Comparison of ENCODE assay signal across 35 cellular contexts in the genomic region with DNA sequence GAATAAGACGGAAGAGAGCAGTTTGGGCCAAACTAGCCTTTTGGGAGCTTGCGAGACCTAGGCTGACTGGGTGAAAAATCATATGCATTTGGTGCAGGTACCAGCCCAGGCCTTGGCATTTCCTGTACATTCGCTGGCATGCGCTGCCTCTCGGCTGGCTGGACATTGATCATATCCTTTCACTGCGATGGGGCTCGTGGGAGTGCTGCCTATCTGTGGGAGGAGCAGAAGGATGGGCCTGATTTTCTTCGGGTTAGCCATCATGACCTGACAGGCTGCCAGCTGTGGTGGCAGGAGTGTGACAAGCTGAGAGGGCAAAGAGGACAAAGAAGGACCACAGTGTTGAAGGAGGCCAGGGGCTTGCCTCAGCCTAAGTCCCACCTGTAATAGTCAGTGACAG. TPM values are rescaled to one million over a fixed set of nuclear protein-coding genes. Genes with fewer than 3 reads are reported as not detected.
"Had no signal": no experiment of that assay in that cellular context is flagged by ENCODE, and none has a peak within 500 bp of the region (broad histone marks: within the 10 kb centered on the region; RNA-seq: fewer than 3 reads in every experiment).

No MANE protein-coding gene starts in this region.

- H3K9me3 Mint-ChIP-seq: activated CD8-positive, alpha-beta T cell treated with anti-CD3 and anti-CD28 coated beads for 36 hours; activated naive CD4-positive, alpha-beta T cell treated with anti-CD3 and anti-CD28 coated beads, Interleukin-2, amount 50 U/mL, for 24 hours; activated T-cell treated with anti-CD3 and anti-CD28 coated beads, Interleukin-2, amount 50 U/mL, for 72 hours; activated T-helper 17 cell treated with anti-CD3 and anti-CD28 coated beads, Interleukin-2, amount 50 U/mL, for 72 hours had no signal

- H3K27me3 Mint-ChIP-seq: activated CD8-positive, alpha-beta T cell treated with anti-CD3 and anti-CD28 coated beads for 36 hours had no signal

- H3K4me1 Mint-ChIP-seq: activated naive CD4-positive, alpha-beta T cell treated with anti-CD3 and anti-CD28 coated beads, Interleukin-2, amount 50 U/mL, for 24 hours; activated naive CD8-positive, alpha-beta T cell treated with anti-CD3 and anti-CD28 coated beads, Interleukin-2, amount 10 ng/mL, durations not matched to agents 7 days and 5 days; activated T-helper 17 cell treated with anti-CD3 and anti-CD28 coated beads, Interleukin-2, amount 50 U/mL, for 72 hours had no signal

- ATAC-seq: activated CD8-positive, alpha-beta T cell treated with anti-CD3 and anti-CD28 coated beads for 36 hours; activated T-cell treated with anti-CD3 and anti-CD28 coated beads, Interleukin-2, amount 50 U/mL, for 72 hours; activated T-helper 17 cell treated with anti-CD3 and anti-CD28 coated beads, Interleukin-2, amount 50 U/mL, for 72 hours; PC-3 had no signal

- H3K27ac Mint-ChIP-seq: activated CD8-positive, alpha-beta T cell treated with anti-CD3 and anti-CD28 coated beads for 36 hours; activated naive CD4-positive, alpha-beta T cell treated with anti-CD3 and anti-CD28 coated beads, Interleukin-2, amount 50 U/mL, for 24 hours; activated naive CD8-positive, alpha-beta T cell treated with anti-CD3 and anti-CD28 coated beads, Interleukin-2, amount 10 ng/mL, durations not matched to agents 7 days and 5 days; activated T-cell treated with anti-CD3 and anti-CD28 coated beads, Interleukin-2, amount 50 U/mL, for 72 hours; activated T-helper 17 cell treated with anti-CD3 and anti-CD28 coated beads, Interleukin-2, amount 50 U/mL, for 72 hours had no signal

- H3K36me3 Mint-ChIP-seq: activated naive CD4-positive, alpha-beta T cell treated with anti-CD3 and anti-CD28 coated beads, Interleukin-2, amount 50 U/mL, for 24 hours; activated naive CD8-positive, alpha-beta T cell treated with anti-CD3 and anti-CD28 coated beads, Interleukin-2, amount 10 ng/mL, durations not matched to agents 7 days and 5 days had no signal

- FAIRE-seq: RCC 7860 had no signal

- H3K27me3 ChIP-seq: ascending aorta had no signal

- H3K9me3 ChIP-seq: ascending aorta had no signal

- H3K4me3 Mint-ChIP-seq: activated CD8-positive, alpha-beta T cell treated with anti-CD3 and anti-CD28 coated beads for 36 hours; activated naive CD4-positive, alpha-beta T cell treated with anti-CD3 and anti-CD28 coated beads, Interleukin-2, amount 50 U/mL, for 24 hours; activated naive CD8-positive, alpha-beta T cell treated with anti-CD3 and anti-CD28 coated beads, Interleukin-2, amount 10 ng/mL, durations not matched to agents 7 days and 5 days; activated T-cell treated with anti-CD3 and anti-CD28 coated beads, Interleukin-2, amount 50 U/mL, for 72 hours; activated T-helper 17 cell treated with anti-CD3 and anti-CD28 coated beads, Interleukin-2, amount 50 U/mL, for 72 hours had no signal

- H3K27ac ChIP-seq: ascending aorta, VCaP had no signal

- DNase-seq: activated CD4-positive, alpha-beta T cell treated with anti-CD3 and anti-CD28 coated beads for 1 hour; activated CD4-positive, alpha-beta T cell treated with anti-CD3 and anti-CD28 coated beads for 48 hours; activated CD4-positive, alpha-beta T cell treated with anti-CD3 and anti-CD28 coated beads, Interleukin-2, amount 50 U/mL, for 4 hours; activated CD4-positive, CD25-positive, alpha-beta regulatory T cell; activated CD8-positive, alpha-beta T cell treated with anti-CD3 and anti-CD28 coated beads for 36 hours; activated gamma-delta T cell; activated naive CD4-positive, alpha-beta T cell treated with Interleukin-2 at 50 U/mL for 16 hours; activated naive CD8-positive, alpha-beta T cell treated with anti-CD3 and anti-CD28 coated beads, Interleukin-2, amount 10 ng/mL, durations not matched to agents 7 days and 5 days; activated T-cell treated with anti-CD3 and anti-CD28 coated beads, Interleukin-2, amount 50 U/mL, for 1 hour; activated T-cell treated with anti-CD3 and anti-CD28 coated beads, Interleukin-2, amount 50 U/mL, for 72 hours; amygdala; caudate nucleus; NCI-H1092 treated with DMSO at 0.1 percent for 48 hours; NCI-H1417; NCI-H146; NCI-H187; NCI-H2029 treated with DMSO at 0.1 percent for 48 hours; NCI-H2107; NCI-H2171; NCI-H510A; NCI-H526; NCI-H748 treated with DMSO at 0.1 percent for 48 hours; NK-92 treated with Interleukin-12 subunit alpha and Interleukin-12 subunit beta, amount 100 ng/mL, for 24 hours; PC-3; Right ventricle myocardium superior; SW 1271; T-helper 1 cell; T-helper 2 cell; T-helper 9 cell had no signal

- H3K4me3 ChIP-seq: ascending aorta had no signal

- H3K36me3 ChIP-seq: ascending aorta had no signal

RNA-seq across cellular contexts. Expression of a gene that starts 14.3 kb away (rescaled TPM):
- total RNA-seq: activated CD8-positive, alpha-beta memory T cell treated with anti-CD3 and anti-CD28 coated beads for 36 hours; activated CD8-positive, alpha-beta T cell treated with anti-CD3 and anti-CD28 coated beads for 36 hours; activated naive CD8-positive, alpha-beta T cell treated with anti-CD3 and anti-CD28 coated beads, Interleukin-2, amount 10 ng/mL, durations not matched to agents 7 days and 5 days; activated T-cell treated with anti-CD3 and anti-CD28 coated beads, Interleukin-2, amount 50 U/mL, for 72 hours; activated T-helper 17 cell treated with anti-CD3 and anti-CD28 coated beads, Interleukin-2, amount 50 U/mL, for 72 hours had no signal
